ENCODE assay signal across 1 cellular context in genomic region chr17:53607475-53607874, GRCh38.
A peak's percentile ranks its signal among the peaks of the same experiment; 100 is the strongest.
TF ChIP-seq lines count a peak whose summit lies in the region.

No MANE protein-coding gene starts in this region.

TF ChIP-seq in GM23338, 12 proteins besides CTCF, POLR2A, EP300 and RAD21:
- TF ChIP-seq, protein P1, sequence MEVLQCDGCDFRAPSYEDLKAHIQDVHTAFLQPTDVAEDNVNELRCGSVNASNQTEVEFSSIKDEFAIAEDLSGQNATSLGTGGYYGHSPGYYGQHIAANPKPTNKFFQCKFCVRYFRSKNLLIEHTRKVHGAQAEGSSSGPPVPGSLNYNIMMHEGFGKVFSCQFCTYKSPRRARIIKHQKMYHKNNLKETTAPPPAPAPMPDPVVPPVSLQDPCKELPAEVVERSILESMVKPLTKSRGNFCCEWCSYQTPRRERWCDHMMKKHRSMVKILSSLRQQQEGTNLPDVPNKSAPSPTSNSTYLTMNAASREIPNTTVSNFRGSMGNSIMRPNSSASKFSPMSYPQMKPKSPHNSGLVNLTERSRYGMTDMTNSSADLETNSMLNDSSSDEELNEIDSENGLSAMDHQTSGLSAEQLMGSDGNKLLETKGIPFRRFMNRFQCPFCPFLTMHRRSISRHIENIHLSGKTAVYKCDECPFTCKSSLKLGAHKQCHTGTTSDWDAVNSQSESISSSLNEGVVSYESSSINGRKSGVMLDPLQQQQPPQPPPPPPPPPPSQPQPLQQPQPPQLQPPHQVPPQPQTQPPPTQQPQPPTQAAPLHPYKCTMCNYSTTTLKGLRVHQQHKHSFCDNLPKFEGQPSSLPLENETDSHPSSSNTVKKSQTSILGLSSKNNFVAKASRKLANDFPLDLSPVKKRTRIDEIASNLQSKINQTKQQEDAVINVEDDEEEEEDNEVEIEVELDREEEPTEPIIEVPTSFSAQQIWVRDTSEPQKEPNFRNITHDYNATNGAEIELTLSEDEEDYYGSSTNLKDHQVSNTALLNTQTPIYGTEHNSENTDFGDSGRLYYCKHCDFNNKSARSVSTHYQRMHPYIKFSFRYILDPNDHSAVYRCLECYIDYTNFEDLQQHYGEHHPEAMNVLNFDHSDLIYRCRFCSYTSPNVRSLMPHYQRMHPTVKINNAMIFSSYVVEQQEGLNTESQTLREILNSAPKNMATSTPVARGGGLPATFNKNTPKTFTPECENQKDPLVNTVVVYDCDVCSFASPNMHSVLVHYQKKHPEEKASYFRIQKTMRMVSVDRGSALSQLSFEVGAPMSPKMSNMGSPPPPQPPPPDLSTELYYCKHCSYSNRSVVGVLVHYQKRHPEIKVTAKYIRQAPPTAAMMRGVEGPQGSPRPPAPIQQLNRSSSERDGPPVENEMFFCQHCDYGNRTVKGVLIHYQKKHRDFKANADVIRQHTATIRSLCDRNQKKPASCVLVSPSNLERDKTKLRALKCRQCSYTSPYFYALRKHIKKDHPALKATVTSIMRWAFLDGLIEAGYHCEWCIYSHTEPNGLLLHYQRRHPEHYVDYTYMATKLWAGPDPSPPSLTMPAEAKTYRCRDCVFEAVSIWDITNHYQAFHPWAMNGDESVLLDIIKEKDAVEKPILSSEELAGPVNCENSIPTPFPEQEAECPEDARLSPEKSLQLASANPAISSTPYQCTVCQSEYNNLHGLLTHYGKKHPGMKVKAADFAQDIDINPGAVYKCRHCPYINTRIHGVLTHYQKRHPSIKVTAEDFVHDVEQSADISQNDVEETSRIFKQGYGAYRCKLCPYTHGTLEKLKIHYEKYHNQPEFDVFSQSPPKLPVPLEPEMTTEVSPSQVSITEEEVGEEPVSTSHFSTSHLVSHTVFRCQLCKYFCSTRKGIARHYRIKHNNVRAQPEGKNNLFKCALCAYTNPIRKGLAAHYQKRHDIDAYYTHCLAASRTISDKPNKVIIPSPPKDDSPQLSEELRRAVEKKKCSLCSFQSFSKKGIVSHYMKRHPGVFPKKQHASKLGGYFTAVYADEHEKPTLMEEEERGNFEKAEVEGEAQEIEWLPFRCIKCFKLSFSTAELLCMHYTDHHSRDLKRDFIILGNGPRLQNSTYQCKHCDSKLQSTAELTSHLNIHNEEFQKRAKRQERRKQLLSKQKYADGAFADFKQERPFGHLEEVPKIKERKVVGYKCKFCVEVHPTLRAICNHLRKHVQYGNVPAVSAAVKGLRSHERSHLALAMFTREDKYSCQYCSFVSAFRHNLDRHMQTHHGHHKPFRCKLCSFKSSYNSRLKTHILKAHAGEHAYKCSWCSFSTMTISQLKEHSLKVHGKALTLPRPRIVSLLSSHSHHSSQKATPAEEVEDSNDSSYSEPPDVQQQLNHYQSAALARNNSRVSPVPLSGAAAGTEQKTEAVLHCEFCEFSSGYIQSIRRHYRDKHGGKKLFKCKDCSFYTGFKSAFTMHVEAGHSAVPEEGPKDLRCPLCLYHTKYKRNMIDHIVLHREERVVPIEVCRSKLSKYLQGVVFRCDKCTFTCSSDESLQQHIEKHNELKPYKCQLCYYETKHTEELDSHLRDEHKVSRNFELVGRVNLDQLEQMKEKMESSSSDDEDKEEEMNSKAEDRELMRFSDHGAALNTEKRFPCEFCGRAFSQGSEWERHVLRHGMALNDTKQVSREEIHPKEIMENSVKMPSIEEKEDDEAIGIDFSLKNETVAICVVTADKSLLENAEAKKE (CRISPR knock-in tag; IDR thresholded peaks at IDR 0.05): peak; percentile 98
- TF ChIP-seq ZNF114 (CRISPR knock-in tag; IDR thresholded peaks at IDR 0.05) (peak; percentile 94), EZH2 (IDR thresholded peaks at IDR 0.05; ENCODE audit: low read depth, unreplicated experiment) (no peak)
- TF ChIP-seq, protein P2, sequence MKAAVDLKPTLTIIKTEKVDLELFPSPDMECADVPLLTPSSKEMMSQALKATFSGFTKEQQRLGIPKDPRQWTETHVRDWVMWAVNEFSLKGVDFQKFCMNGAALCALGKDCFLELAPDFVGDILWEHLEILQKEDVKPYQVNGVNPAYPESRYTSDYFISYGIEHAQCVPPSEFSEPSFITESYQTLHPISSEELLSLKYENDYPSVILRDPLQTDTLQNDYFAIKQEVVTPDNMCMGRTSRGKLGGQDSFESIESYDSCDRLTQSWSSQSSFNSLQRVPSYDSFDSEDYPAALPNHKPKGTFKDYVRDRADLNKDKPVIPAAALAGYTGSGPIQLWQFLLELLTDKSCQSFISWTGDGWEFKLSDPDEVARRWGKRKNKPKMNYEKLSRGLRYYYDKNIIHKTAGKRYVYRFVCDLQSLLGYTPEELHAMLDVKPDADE (IDR thresholded peaks at IDR 0.05): no peak
